In genomic region chr4:78660559-78660958, GRCh38 we compare ENCODE assay signal across 22 cellular contexts.
"Had no signal": no experiment of that assay in that cellular context is flagged by ENCODE, and none has a peak within 500 bp of the region (broad histone marks: within the 10 kb centered on the region; RNA-seq: fewer than 3 reads in every experiment).

No MANE protein-coding gene starts in this region.

- H3K36me3 Mint-ChIP-seq: immature natural killer cell; naive B cell; stimulated activated naive B cell treated with anti-CD40 and anti-IgM and Interleukin-4, amounts not matched to agents 10 μg/mL and 1 μg/mL and 100 μg/mL, for 72 hours had no signal

- H3K4me3 Mint-ChIP-seq: immature natural killer cell; naive B cell; nephron; stimulated activated naive B cell treated with anti-CD40 and anti-IgM and Interleukin-4, amounts not matched to agents 10 μg/mL and 1 μg/mL and 100 μg/mL, for 72 hours had no signal

- H3K9me3 Mint-ChIP-seq: immature natural killer cell, naive B cell, nephron had no signal

- H3K4me3 ChIP-seq: colonic mucosa, esophagus squamous epithelium, left ventricle myocardium inferior, lung, skin epidermis, stomach, thoracic aorta, transverse colon had no signal

- H3K27me3 Mint-ChIP-seq: naive B cell; stimulated activated naive B cell treated with anti-CD40 and anti-IgM and Interleukin-4, amounts not matched to agents 10 μg/mL and 1 μg/mL and 100 μg/mL, for 72 hours had no signal

- H3K4me1 ChIP-seq: colonic mucosa, foreskin keratinocyte had no signal

- H3K36me3 ChIP-seq: colonic mucosa, esophagus squamous epithelium, left ventricle myocardium inferior, stomach, thoracic aorta, transverse colon had no signal

- H3K9me3 ChIP-seq: colonic mucosa, esophagus squamous epithelium, left ventricle myocardium inferior, stomach, thoracic aorta, transverse colon had no signal

- H3K27ac Mint-ChIP-seq: immature natural killer cell; stimulated activated naive B cell treated with anti-CD40 and anti-IgM and Interleukin-4, amounts not matched to agents 10 μg/mL and 1 μg/mL and 100 μg/mL, for 72 hours had no signal

- ATAC-seq: foreskin keratinocyte; left cardiac atrium; sciatic nerve; stimulated activated naive B cell treated with anti-CD40 and anti-IgM and Interleukin-4, amounts not matched to agents 10 μg/mL and 1 μg/mL and 100 μg/mL, for 72 hours had no signal

- H3K27ac ChIP-seq: colonic mucosa, foreskin keratinocyte, thoracic aorta had no signal

- DNase-seq: colonic mucosa; dermis blood vessel endothelial cell; esophagus squamous epithelium; foreskin keratinocyte; immature natural killer cell; kidney; left cardiac atrium; left ventricle myocardium inferior; mesenchymal stem cell; naive B cell; posterior cingulate gyrus; stimulated activated CD4-positive, alpha-beta T cell treated with anti-CD3 and anti-CD28 coated beads, Interleukin-2, amount 100 ng/mL, for 24 hours; stimulated activated CD4-positive, alpha-beta T cell treated with anti-CD3 and anti-CD28 coated beads, Interleukin-4, amount 100 ng/mL, for 4 hours; stimulated activated naive B cell treated with anti-CD40 and anti-IgM and Interleukin-4, amounts not matched to agents 10 μg/mL and 1 μg/mL and 100 μg/mL, for 72 hours; stomach; substantia nigra; transverse colon had no signal

- H3K27me3 ChIP-seq: colonic mucosa, esophagus squamous epithelium, foreskin keratinocyte, stomach, transverse colon had no signal

- FAIRE-seq: kidney had no signal
